9 cellular contexts compared by ENCODE assay signal in genomic region chr5:1174122-1174936, GRCh38. TPM values are rescaled to one million over a fixed set of nuclear protein-coding genes. Genes with fewer than 3 reads are reported as not detected.
DNase-seq lines count a peak whose midpoint lies in the region; ATAC-seq and TF ChIP-seq lines count a peak whose summit lies in the region.
"Had no signal": no experiment of that assay in that cellular context is flagged by ENCODE, and none has a peak within 500 bp of the region (broad histone marks: within the 10 kb centered on the region; RNA-seq: fewer than 3 reads in every experiment).

No MANE protein-coding gene starts in this region.

- peaks cover 6 to 13% of the 10 kb centered on the region in 2 experiments for H3K4me1 ChIP-seq in HCT116 (ENCODE audit: control insufficient read depth in 1 of 2, insufficient read depth in 2 of 2, low read length in 2 of 2)
- no peaks in the 10 kb centered on the region for H3K4me1 ChIP-seq in PC-9 (replicated peaks; ENCODE audit: insufficient read depth)
- peaks cover 0 to 5% (median 0%) of the 10 kb centered on the region in 9 donors for H3K4me1 ChIP-seq in heart right ventricle

- H2AFZ ChIP-seq in HCT116 (ENCODE audit: low read depth, low read length, poor library complexity, severe bottlenecking) (peak overlapping the region; percentile 94), PC-9 (no peak overlapping the region)

- H3K4me3 ChIP-seq in HCT116 (replicated peaks in 1 of 2; ENCODE audit: low read depth in 1 of 2, low read length in 2 of 2) = peak overlapping the region; percentile 22 to 50
- no peak overlapping the region for H3K4me3 ChIP-seq in PC-9
- H3K4me3 ChIP-seq in heart right ventricle = no peak overlapping the region

- BruUV-seq in HCT116 (replicated peaks; lab: Mats Ljungman, UMichigan) (no TSS peak), PC-9 (replicated peaks; lab: Mats Ljungman, UMichigan) (no TSS peak)

- H3F3A ChIP-seq in PC-9 (ENCODE audit: insufficient read depth, low read depth) = peaks cover 5% of the 10 kb centered on the region

- no peaks in the 10 kb centered on the region for H3K36me3 ChIP-seq in HCT116 (ENCODE audit: control insufficient read depth in 1 of 2, insufficient read depth in 2 of 2, low read length in 2 of 2)
- H3K36me3 ChIP-seq in PC-9 (ENCODE audit: low read depth) = no peaks in the 10 kb centered on the region
- no peaks in the 10 kb centered on the region for H3K36me3 ChIP-seq in heart right ventricle

- RAD21 ChIA-PET in HCT116 (lab: Charles Lee; ENCODE audit: low non-redundant PET in 1 of 2, low total read pairs in 2 of 2, uncharacterized antibody in 2 of 2, unreplicated experiment in 2 of 2) = no interaction called here

- peak; percentile 83 to 90 (median 89) for TF ChIP-seq CTCF in HCT116 (IDR thresholded peaks at IDR 0.05 in 2 of 3, conservative IDR thresholded peaks at IDR 0.05 in 1 of 3; ENCODE audit: borderline replicate concordance in 1 of 3, insufficient read depth in 1 of 3, low read depth in 2 of 3, low read length in 2 of 3)
- TF ChIP-seq CTCF in PC-9 (conservative IDR thresholded peaks at IDR 0.05) = peak; percentile 95
- peak; percentile 58 to 85 (median 80) for TF ChIP-seq CTCF in heart right ventricle (IDR thresholded peaks at IDR 0.05)

- intact Hi-C loops in HCT116 (cut with micrococcal nuclease) (no loop called here), PC-9 (cut with micrococcal nuclease; ENCODE audit: unreplicated experiment) (no loop called here), heart right ventricle (cut with DNase I) (loop anchor here in 6 of 10 donors (1.0 to 10.0 kb wide), 4 partner anchors 250 to 480 kb away; no protein-coding TSS in a partner anchor)

- H3K9me2 ChIP-seq in HCT116 (ENCODE audit: insufficient read depth) (no peaks in the 10 kb centered on the region), PC-9 (ENCODE audit: insufficient read depth) (no peaks in the 10 kb centered on the region)

- WGBS in heart right ventricle, 2 donors = 38 to 40% methylated on average over 27 of the region's 27 CpGs

- CTCF ChIA-PET in HCT116 (lab: Charles Lee) (interaction anchor here (0.6 to 2.3 kb wide), 13 partner anchors 10 to 508 kb away, joined by 3 to 10 read pairs (median 3); no protein-coding TSS in a partner anchor), PC-9 (lab: Charles Lee) (interaction anchor here (0.8 to 1.8 kb wide), 7 partner anchors 9 to 479 kb away, joined by 3 to 10 read pairs (median 4); no protein-coding TSS in a partner anchor)

- H3K9me3 ChIP-seq in HCT116 (ENCODE audit: control insufficient read depth in 1 of 2, insufficient read depth in 1 of 2, low read depth in 1 of 2, low read length in 2 of 2) (no peaks in the 10 kb centered on the region), PC-9 (ENCODE audit: insufficient read depth, low read depth) (no peaks in the 10 kb centered on the region), heart right ventricle (no peaks in the 10 kb centered on the region)

- no peak overlapping the region for H3K27ac Mint-ChIP-seq in activated naive CD4-positive, alpha-beta T cell treated with anti-CD3 and anti-CD28 coated beads, Interleukin-2, amount 50 U/mL, for 72 hours

- H3K36me3 Mint-ChIP-seq in activated naive CD4-positive, alpha-beta T cell treated with anti-CD3 and anti-CD28 coated beads, Interleukin-2, amount 50 U/mL, for 72 hours = no peaks in the 10 kb centered on the region

- DNase-seq in AG20443 (ENCODE audit: low spot score) = peak; percentile 81
- peak; percentile 81 for DNase-seq in HCT116 (ENCODE audit: low read depth, low spot score)
- DNase-seq in PC-9 = peak; percentile 77 to 88
- DNase-seq in activated naive CD4-positive, alpha-beta T cell treated with anti-CD3 and anti-CD28 coated beads, Interleukin-2, amount 50 U/mL, for 72 hours (ENCODE audit: low spot score in 2 of 2) = peak in 1 of 2 donors; percentile 65
- peak; percentile 61 to 68 for DNase-seq in heart right ventricle
- DNase-seq in retina = peak; percentile 72
- DNase-seq in NCI-H1436 (lab: John Stamatoyannopoulos, UW) = no peak
- DNase-seq in NCI-H2196 (lab: John Stamatoyannopoulos, UW; ENCODE audit: unreplicated experiment) = no peak

- H3K79me2 ChIP-seq in HCT116 (ENCODE audit: insufficient read depth, low read length) (no peaks in the 10 kb centered on the region), PC-9 (ENCODE audit: low read depth) (no peaks in the 10 kb centered on the region)

- H3K9ac ChIP-seq in HCT116 (ENCODE audit: low read length) = peak overlapping the region; percentile 53

- H3K4me2 ChIP-seq in HCT116 (ENCODE audit: low read length) (peak overlapping the region; percentile 88), PC-9 (0 out of 2 replicates have a peak overlapping the region, but pooled peaks have one; percentile 2)

- peak; percentile 86 for ATAC-seq in HCT116
- ATAC-seq in activated naive CD4-positive, alpha-beta T cell treated with anti-CD3 and anti-CD28 coated beads, Interleukin-2, amount 50 U/mL, for 72 hours = peak; percentile 61 to 84
- ATAC-seq in heart right ventricle = peak; percentile 57 to 83 (median 69)

- TF ChIP-seq RAD21 in HCT116 (IDR thresholded peaks at IDR 0.05; ENCODE audit: low read depth) = peak; percentile 82

- H4K20me1 ChIP-seq in HCT116 (ENCODE audit: insufficient read depth) = no peaks in the 10 kb centered on the region
- H4K20me1 ChIP-seq in PC-9 (ENCODE audit: insufficient read depth) = no peaks in the 10 kb centered on the region

- H3K27ac ChIP-seq in HCT116 (ENCODE audit: low read depth, low read length) (peak overlapping the region; percentile 57), PC-9 (no peak overlapping the region), heart right ventricle (peak overlapping the region in 1 of 10 donors; percentile 31)

- H3K27me3 ChIP-seq in HCT116 (ENCODE audit: insufficient read depth, low read length) = no peaks in the 10 kb centered on the region
- peaks cover 89% of the 10 kb centered on the region for H3K27me3 ChIP-seq in PC-9 (ENCODE audit: insufficient read depth, low read depth)
- peaks cover 0 to 5% (median 0%) of the 10 kb centered on the region in 7 donors for H3K27me3 ChIP-seq in heart right ventricle

- POLR2A ChIA-PET in HCT116 (lab: Charles Lee) = no interaction called here
- POLR2A ChIA-PET in PC-9 (lab: Charles Lee; ENCODE audit: unreplicated experiment) = interaction anchor here (0.7 kb wide), 1 partner anchor 502 kb away, joined by 4 read pairs; no protein-coding TSS in a partner anchor

- TF ChIP-seq POLR2A in HCT116 (IDR thresholded peaks at IDR 0.05; ENCODE audit: borderline replicate concordance, extremely low read depth, insufficient read depth, insufficient read length) = no peak

- no peaks in the 10 kb centered on the region for H3K9me3 Mint-ChIP-seq in activated naive CD4-positive, alpha-beta T cell treated with anti-CD3 and anti-CD28 coated beads, Interleukin-2, amount 50 U/mL, for 72 hours

TF ChIP-seq in HCT116, 20 proteins besides CTCF, POLR2A, EP300 and RAD21:
- TF ChIP-seq ZBTB33 (IDR thresholded peaks at IDR 0.05; ENCODE audit: extremely low read depth, insufficient replicate concordance, low read length) (peak; percentile 90), TCF7L2 (IDR thresholded peaks at IDR 0.05; ENCODE audit: borderline replicate concordance, extremely low read depth, insufficient read depth, insufficient read length) (peak; percentile 66), SIN3A (IDR thresholded peaks at IDR 0.05; ENCODE audit: low read depth) (no peak), POLR2AphosphoS5 (IDR thresholded peaks at IDR 0.05; ENCODE audit: low read depth, low read length) (peak; percentile 26; the same call in 1 of the 2 replicates)

RNA-seq across cellular contexts. Expression of gene SLC6A19, which starts 27.1 kb away (rescaled TPM):
- total RNA-seq in HCT116 (2021; ENCODE audit: unreplicated experiment) (not detected), PC-9 (2021) (not detected in 2 replicates), heart right ventricle (under 1 TPM in 1 of 10 donors, not detected in 9; 0.11 TPM)
- polyA plus RNA-seq in HCT116 (2012) = not detected in 2 replicates
- total RNA-seq in activated naive CD4-positive, alpha-beta T cell treated with anti-CD3 and anti-CD28 coated beads, Interleukin-2, amount 50 U/mL, for 72 hours = not detected
- not detected for polyA plus RNA-seq in heart right ventricle
- polyA plus RNA-seq: neural cell had no signal

RNA-seq across cellular contexts. Expression of gene SLC6A18, which starts 50.9 kb away (rescaled TPM):
- total RNA-seq in HCT116 (2021; ENCODE audit: unreplicated experiment) (not detected), PC-9 (2021) (not detected in 2 replicates), heart right ventricle (not detected)
- not detected in 2 replicates for polyA plus RNA-seq in HCT116 (2012)
- total RNA-seq in activated naive CD4-positive, alpha-beta T cell treated with anti-CD3 and anti-CD28 coated beads, Interleukin-2, amount 50 U/mL, for 72 hours = not detected
- not detected for polyA plus RNA-seq in heart right ventricle
- polyA plus RNA-seq: neural cell had no signal

Comparison
In these comparisons a context has a peak if more than half of its experiments do, and no peak if none do; other contexts are left out.
1. DNase-seq: peak in AG20443 (single experiment), HCT116 (single experiment), PC-9 (2 of 2), heart right ventricle (2 of 2) and retina (single experiment); none in NCI-H1436 (single experiment) and NCI-H2196 (single experiment).
2. H3K4me3 ChIP-seq: peak in HCT116 (2 of 2); none in PC-9 (single experiment) and heart right ventricle (0 of 10).
3. intact Hi-C loops: an anchor here in heart right ventricle (1.0 to 10.0 kb wide); none called in HCT116 and PC-9.
4. Peak in every context shown above with its lines, with median percentiles within 50 percentile points of each other: ATAC-seq and CTCF ChIP-seq.